27 cellular contexts compared by ENCODE assay signal in genomic region chr5:100614308-100614707, GRCh38.
"Had no signal": no experiment of that assay in that cellular context is flagged by ENCODE, and none has a peak within 500 bp of the region (broad histone marks: within the 10 kb centered on the region; RNA-seq: fewer than 3 reads in every experiment).

No MANE protein-coding gene starts in this region.

- FAIRE-seq: urothelium cell line had no signal

- DNase-seq: stimulated activated CD4-positive, alpha-beta T cell treated with anti-CD3 and anti-CD28 coated beads, Interleukin-2, amount 100 ng/mL, for 48 hours; stimulated activated CD4-positive, alpha-beta T cell treated with anti-CD3 and anti-CD28 coated beads, Interleukin-4, amount 100 ng/mL, for 1 hour; stimulated activated CD4-positive, alpha-beta T cell treated with anti-CD3 and anti-CD28 coated beads, Interleukin-4, amount 100 ng/mL, for 24 hours; stimulated activated CD4-positive, alpha-beta T cell treated with anti-CD3 and anti-CD28 coated beads, Interleukin-4, amount 100 ng/mL, for 4 hours; stimulated activated CD8-positive, alpha-beta memory T cell treated with anti-CD3 and anti-CD28 coated beads, Interleukin-4, amount 100 ng/mL, for 48 hours; stimulated activated naive B cell treated with anti-CD40 and anti-IgM and Interleukin-4, amounts not matched to agents 10 μg/mL and 1 μg/mL and 100 μg/mL, for 72 hours; stimulated activated naive CD4-positive, alpha-beta T cell; stimulated activated naive CD4-positive, alpha-beta T cell treated with Interleukin-2 at 50 U/mL for 16 hours; stimulated activated naive CD8-positive, alpha-beta T cell treated with anti-CD3 and anti-CD28 coated beads, Interleukin-15, amount 100 ng/mL, for 72 hours; stimulated activated naive CD8-positive, alpha-beta T cell treated with anti-CD3 and anti-CD28 coated beads, Interleukin-15, Interleukin-2, amounts not matched to agents 100 U/mL and 50 U/mL, for 24 hours; stomach; substantia nigra; testis; thyroid gland; tibial artery; transverse colon; trophoblast cell; upper lobe of left lung; upper lobe of right lung; uterus had no signal

- H3K27me3 ChIP-seq: stomach, suprapubic skin, testis, thyroid gland, tibial artery, tibial nerve, transverse colon, upper lobe of left lung, upper lobe of right lung, uterus, vagina had no signal

- H3K9me3 ChIP-seq: stomach, suprapubic skin, testis, thoracic aorta, thyroid gland, tibial artery, tibial nerve, transverse colon, upper lobe of left lung, upper lobe of right lung, uterus, vagina had no signal

- ATAC-seq: stimulated activated effector memory CD8-positive, alpha-beta T cell treated with anti-CD3 and anti-CD28 coated beads, Interleukin-12 subunit alpha, Interleukin-12 subunit beta, amount 100 ng/mL, for 72 hours; stimulated activated memory B cell treated with anti-CD40 and anti-IgM and Interleukin-4, amounts not matched to agents 10 μg/mL and 1 μg/mL and 100 μg/mL, for 72 hours; stimulated activated naive B cell treated with anti-CD40 and anti-IgM and Interleukin-4, amounts not matched to agents 10 μg/mL and 1 μg/mL and 100 μg/mL, for 72 hours; stimulated activated naive CD8-positive, alpha-beta T cell treated with anti-CD3 and anti-CD28 coated beads, Interleukin-15, amount 100 ng/mL, for 72 hours; stimulated activated naive CD8-positive, alpha-beta T cell treated with anti-CD3 and anti-CD28 coated beads, Interleukin-15, Interleukin-2, amounts not matched to agents 100 U/mL and 50 U/mL, for 24 hours; upper lobe of right lung had no signal

- H3K4me3 ChIP-seq: stomach, suprapubic skin, testis, thoracic aorta, thyroid gland, tibial artery, tibial nerve, transverse colon, upper lobe of left lung, upper lobe of right lung, uterus, vagina had no signal

- H3K4me1 ChIP-seq: stomach, suprapubic skin, testis, thyroid gland, tibial artery, tibial nerve, transverse colon, upper lobe of left lung, upper lobe of right lung, uterus, vagina had no signal

- H3K36me3 ChIP-seq: stomach, suprapubic skin, thoracic aorta, thyroid gland, tibial artery, tibial nerve, transverse colon, upper lobe of left lung, upper lobe of right lung, uterus, vagina had no signal

- H3K27ac ChIP-seq: stomach, suprapubic skin, testis, thoracic aorta, thyroid gland, tibial artery, tibial nerve, transverse colon, upper lobe of left lung, upper lobe of right lung, uterus, vagina had no signal
